16 cellular contexts compared by ENCODE assay signal in genomic region chr22:33697640-33698039, GRCh38.
"Had no signal": no experiment of that assay in that cellular context is flagged by ENCODE, and none has a peak within 500 bp of the region (broad histone marks: within the 10 kb centered on the region; RNA-seq: fewer than 3 reads in every experiment).

No MANE protein-coding gene starts in this region.

- H3K27ac Mint-ChIP-seq: activated CD4-positive, alpha-beta memory T cell treated with anti-CD3 and anti-CD28 coated beads for 36 hours; activated naive CD4-positive, alpha-beta T cell treated with anti-CD3 and anti-CD28 coated beads, Interleukin-2, amount 50 U/mL, for 72 hours; mesothelial cell of epicardium had no signal

- H3K36me3 Mint-ChIP-seq: activated CD4-positive, alpha-beta memory T cell treated with anti-CD3 and anti-CD28 coated beads for 36 hours had no signal

- H3K4me3 ChIP-seq: upper lobe of right lung had no signal

- H3K27me3 Mint-ChIP-seq: activated CD4-positive, alpha-beta memory T cell treated with anti-CD3 and anti-CD28 coated beads for 36 hours had no signal

- ATAC-seq: activated naive CD4-positive, alpha-beta T cell treated with anti-CD3 and anti-CD28 coated beads, Interleukin-2, amount 50 U/mL, for 72 hours; activated T-cell treated with anti-CD3 and anti-CD28 coated beads, Interleukin-2, amount 50 U/mL, for 4 hours; esophagus mucosa; stimulated activated naive CD8-positive, alpha-beta T cell treated with anti-CD3 and anti-CD28 coated beads, Interleukin-15, Interleukin-2, amounts not matched to agents 100 U/mL and 50 U/mL, for 24 hours; upper lobe of right lung had no signal

- H3K4me1 Mint-ChIP-seq: mesothelial cell of epicardium had no signal

- FAIRE-seq: bronchial epithelial cell, endometrium, kidney had no signal

- DNase-seq: activated CD4-positive, alpha-beta memory T cell treated with anti-CD3 and anti-CD28 coated beads for 36 hours; activated CD4-positive, alpha-beta T cell treated with anti-CD3 and anti-CD28 coated beads for 1 hour; activated effector memory CD4-positive, alpha-beta T cell treated with anti-CD3 and anti-CD28 coated beads, Interleukin-2, amount 50 U/mL, for 16 hours; activated T-cell treated with anti-CD3 and anti-CD28 coated beads, Interleukin-2, amount 50 U/mL, for 4 hours; amygdala; foreskin melanocyte; kidney; stimulated activated CD4-positive, alpha-beta T cell treated with anti-CD3 and anti-CD28 coated beads, Interleukin-2, amount 100 ng/mL, for 48 hours; stimulated activated naive CD8-positive, alpha-beta T cell treated with anti-CD3 and anti-CD28 coated beads, Interleukin-15, Interleukin-2, amounts not matched to agents 100 U/mL and 50 U/mL, for 24 hours; T-helper 9 cell; upper lobe of right lung had no signal

- H3K36me3 ChIP-seq: upper lobe of right lung had no signal

- H3K4me1 ChIP-seq: upper lobe of right lung had no signal

- H3K27me3 ChIP-seq: upper lobe of right lung had no signal

- H3K27ac ChIP-seq: upper lobe of right lung had no signal

- H3K4me3 Mint-ChIP-seq: activated CD4-positive, alpha-beta memory T cell treated with anti-CD3 and anti-CD28 coated beads for 36 hours; activated T-cell treated with anti-CD3 and anti-CD28 coated beads, Interleukin-2, amount 50 U/mL, for 4 hours; mesothelial cell of epicardium had no signal

- H3K9me3 ChIP-seq: upper lobe of right lung had no signal
